1 cellular context compared by ENCODE assay signal in genomic region chr11:32987851-32988250, GRCh38.
TF ChIP-seq lines count a peak whose summit lies in the region.

No MANE protein-coding gene starts in this region.

TF ChIP-seq in GM23338, 12 proteins besides CTCF, POLR2A, EP300 and RAD21 (continued from another document):
- TF ChIP-seq, protein P1, sequence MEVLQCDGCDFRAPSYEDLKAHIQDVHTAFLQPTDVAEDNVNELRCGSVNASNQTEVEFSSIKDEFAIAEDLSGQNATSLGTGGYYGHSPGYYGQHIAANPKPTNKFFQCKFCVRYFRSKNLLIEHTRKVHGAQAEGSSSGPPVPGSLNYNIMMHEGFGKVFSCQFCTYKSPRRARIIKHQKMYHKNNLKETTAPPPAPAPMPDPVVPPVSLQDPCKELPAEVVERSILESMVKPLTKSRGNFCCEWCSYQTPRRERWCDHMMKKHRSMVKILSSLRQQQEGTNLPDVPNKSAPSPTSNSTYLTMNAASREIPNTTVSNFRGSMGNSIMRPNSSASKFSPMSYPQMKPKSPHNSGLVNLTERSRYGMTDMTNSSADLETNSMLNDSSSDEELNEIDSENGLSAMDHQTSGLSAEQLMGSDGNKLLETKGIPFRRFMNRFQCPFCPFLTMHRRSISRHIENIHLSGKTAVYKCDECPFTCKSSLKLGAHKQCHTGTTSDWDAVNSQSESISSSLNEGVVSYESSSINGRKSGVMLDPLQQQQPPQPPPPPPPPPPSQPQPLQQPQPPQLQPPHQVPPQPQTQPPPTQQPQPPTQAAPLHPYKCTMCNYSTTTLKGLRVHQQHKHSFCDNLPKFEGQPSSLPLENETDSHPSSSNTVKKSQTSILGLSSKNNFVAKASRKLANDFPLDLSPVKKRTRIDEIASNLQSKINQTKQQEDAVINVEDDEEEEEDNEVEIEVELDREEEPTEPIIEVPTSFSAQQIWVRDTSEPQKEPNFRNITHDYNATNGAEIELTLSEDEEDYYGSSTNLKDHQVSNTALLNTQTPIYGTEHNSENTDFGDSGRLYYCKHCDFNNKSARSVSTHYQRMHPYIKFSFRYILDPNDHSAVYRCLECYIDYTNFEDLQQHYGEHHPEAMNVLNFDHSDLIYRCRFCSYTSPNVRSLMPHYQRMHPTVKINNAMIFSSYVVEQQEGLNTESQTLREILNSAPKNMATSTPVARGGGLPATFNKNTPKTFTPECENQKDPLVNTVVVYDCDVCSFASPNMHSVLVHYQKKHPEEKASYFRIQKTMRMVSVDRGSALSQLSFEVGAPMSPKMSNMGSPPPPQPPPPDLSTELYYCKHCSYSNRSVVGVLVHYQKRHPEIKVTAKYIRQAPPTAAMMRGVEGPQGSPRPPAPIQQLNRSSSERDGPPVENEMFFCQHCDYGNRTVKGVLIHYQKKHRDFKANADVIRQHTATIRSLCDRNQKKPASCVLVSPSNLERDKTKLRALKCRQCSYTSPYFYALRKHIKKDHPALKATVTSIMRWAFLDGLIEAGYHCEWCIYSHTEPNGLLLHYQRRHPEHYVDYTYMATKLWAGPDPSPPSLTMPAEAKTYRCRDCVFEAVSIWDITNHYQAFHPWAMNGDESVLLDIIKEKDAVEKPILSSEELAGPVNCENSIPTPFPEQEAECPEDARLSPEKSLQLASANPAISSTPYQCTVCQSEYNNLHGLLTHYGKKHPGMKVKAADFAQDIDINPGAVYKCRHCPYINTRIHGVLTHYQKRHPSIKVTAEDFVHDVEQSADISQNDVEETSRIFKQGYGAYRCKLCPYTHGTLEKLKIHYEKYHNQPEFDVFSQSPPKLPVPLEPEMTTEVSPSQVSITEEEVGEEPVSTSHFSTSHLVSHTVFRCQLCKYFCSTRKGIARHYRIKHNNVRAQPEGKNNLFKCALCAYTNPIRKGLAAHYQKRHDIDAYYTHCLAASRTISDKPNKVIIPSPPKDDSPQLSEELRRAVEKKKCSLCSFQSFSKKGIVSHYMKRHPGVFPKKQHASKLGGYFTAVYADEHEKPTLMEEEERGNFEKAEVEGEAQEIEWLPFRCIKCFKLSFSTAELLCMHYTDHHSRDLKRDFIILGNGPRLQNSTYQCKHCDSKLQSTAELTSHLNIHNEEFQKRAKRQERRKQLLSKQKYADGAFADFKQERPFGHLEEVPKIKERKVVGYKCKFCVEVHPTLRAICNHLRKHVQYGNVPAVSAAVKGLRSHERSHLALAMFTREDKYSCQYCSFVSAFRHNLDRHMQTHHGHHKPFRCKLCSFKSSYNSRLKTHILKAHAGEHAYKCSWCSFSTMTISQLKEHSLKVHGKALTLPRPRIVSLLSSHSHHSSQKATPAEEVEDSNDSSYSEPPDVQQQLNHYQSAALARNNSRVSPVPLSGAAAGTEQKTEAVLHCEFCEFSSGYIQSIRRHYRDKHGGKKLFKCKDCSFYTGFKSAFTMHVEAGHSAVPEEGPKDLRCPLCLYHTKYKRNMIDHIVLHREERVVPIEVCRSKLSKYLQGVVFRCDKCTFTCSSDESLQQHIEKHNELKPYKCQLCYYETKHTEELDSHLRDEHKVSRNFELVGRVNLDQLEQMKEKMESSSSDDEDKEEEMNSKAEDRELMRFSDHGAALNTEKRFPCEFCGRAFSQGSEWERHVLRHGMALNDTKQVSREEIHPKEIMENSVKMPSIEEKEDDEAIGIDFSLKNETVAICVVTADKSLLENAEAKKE (CRISPR knock-in tag; IDR thresholded peaks at IDR 0.05), result no peak
- TF ChIP-seq ZNF331 (CRISPR knock-in tag; IDR thresholded peaks at IDR 0.05; ENCODE audit: low read depth) (no peak), EZH2phosphoT487 (IDR thresholded peaks at IDR 0.05; ENCODE audit: unreplicated experiment) (no peak)
TF ChIP-seq in GM23338: peak in this region for 0.
